1 cellular context compared by ENCODE assay signal in genomic region chr17:43482103-43483012, GRCh38.
TF ChIP-seq lines count a peak whose summit lies in the region.

No MANE protein-coding gene starts in this region.

TF ChIP-seq in HCT116, 20 proteins besides CTCF, POLR2A, EP300 and RAD21:
- TF ChIP-seq TCF7L2 (IDR thresholded peaks at IDR 0.05; ENCODE audit: borderline replicate concordance, extremely low read depth, insufficient read depth, insufficient read length), result no peak
- no peak for TF ChIP-seq ZBTB33 (IDR thresholded peaks at IDR 0.05; ENCODE audit: extremely low read depth, insufficient replicate concordance, low read length)
- TF ChIP-seq REST (IDR thresholded peaks at IDR 0.05; ENCODE audit: low read depth), result no peak
- no peak for TF ChIP-seq CBX3 (IDR thresholded peaks at IDR 0.05; ENCODE audit: low read depth)
- TF ChIP-seq YY1 (IDR thresholded peaks at IDR 0.05; ENCODE audit: extremely low read depth, insufficient replicate concordance, low read depth, low read length), result no peak
- TF ChIP-seq POLR2AphosphoS5 (IDR thresholded peaks at IDR 0.05; ENCODE audit: low read depth, low read length), result no peak
- no peak for TF ChIP-seq EZH2phosphoT487 (IDR thresholded peaks at IDR 0.05; ENCODE audit: borderline replicate concordance)
